In the genomic region with DNA sequence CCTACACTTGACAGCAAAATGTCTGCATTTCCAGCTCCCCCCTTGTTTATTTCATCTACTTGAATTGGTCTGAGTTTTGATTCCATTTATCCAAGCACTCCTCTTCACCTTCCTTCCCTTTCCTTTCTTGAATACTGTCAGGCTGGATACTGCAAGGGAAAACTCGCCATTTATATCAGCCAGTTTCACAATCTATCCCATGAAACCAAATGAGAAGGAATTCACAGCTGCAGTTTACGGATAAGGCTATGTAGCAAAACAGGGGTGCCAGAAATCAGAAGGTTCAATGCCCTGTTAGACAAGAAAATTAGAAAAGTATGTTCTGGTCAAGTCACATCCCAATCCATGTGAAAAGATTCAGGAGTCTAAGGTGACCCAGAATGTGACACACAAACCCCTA, we compare ENCODE assay signal across 1 cellular context.
TF ChIP-seq lines count a peak whose summit lies in the region.

No MANE protein-coding gene starts in this region.

TF ChIP-seq in IMR-90, 13 proteins besides CTCF, POLR2A, EP300 and RAD21:
- TF ChIP-seq MXI1 (IDR thresholded peaks at IDR 0.05; ENCODE audit: borderline replicate concordance, low read depth, low read length) (no peak), FOS (IDR thresholded peaks at IDR 0.05; ENCODE audit: low read depth, low read length) (no peak), MAZ (IDR thresholded peaks at IDR 0.05; ENCODE audit: borderline replicate concordance, low read depth, low read length) (no peak)
